ENCODE assay signal across 2 cellular contexts in genomic region chr3:64019879-64020278, GRCh38.
A peak's percentile ranks its signal among the peaks of the same experiment; 100 is the strongest.
TF ChIP-seq lines count a peak whose summit lies in the region.

No MANE protein-coding gene starts in this region.

TF ChIP-seq in GM12878, 131 proteins besides CTCF, POLR2A, EP300 and RAD21 (continued from another document):
- TF ChIP-seq ETV6 (conservative IDR thresholded peaks at IDR 0.05 in 1 of 2, IDR thresholded peaks at IDR 0.05 in 1 of 2; ENCODE audit: borderline replicate concordance in 1 of 2, low read depth in 1 of 2) (0 out of 4 replicates have a peak, but pooled peaks of 1 of the 2 experiments have one; percentile 81), WRNIP1 (IDR thresholded peaks at IDR 0.05; ENCODE audit: borderline replicate concordance, low read depth, low read length) (no peak)

TF ChIP-seq in GM12891, 5 proteins besides CTCF, POLR2A, EP300 and RAD21 (continued from another document):
- no peak for TF ChIP-seq SPI1 (IDR thresholded peaks at IDR 0.05; ENCODE audit: low read depth, low read length)
- no peak for TF ChIP-seq POU2F2 (IDR thresholded peaks at IDR 0.05; ENCODE audit: low read depth, low read length)
- TF ChIP-seq TAF1 (IDR thresholded peaks at IDR 0.05; ENCODE audit: low read depth, low read length) = no peak
- no peak for TF ChIP-seq PAX5 (IDR thresholded peaks at IDR 0.05; ENCODE audit: insufficient read depth, low read length, severe bottlenecking)
TF ChIP-seq in GM12891: peak in this region for 0.
